Comparison of ENCODE assay signal across 8 cellular contexts in the genomic region with DNA sequence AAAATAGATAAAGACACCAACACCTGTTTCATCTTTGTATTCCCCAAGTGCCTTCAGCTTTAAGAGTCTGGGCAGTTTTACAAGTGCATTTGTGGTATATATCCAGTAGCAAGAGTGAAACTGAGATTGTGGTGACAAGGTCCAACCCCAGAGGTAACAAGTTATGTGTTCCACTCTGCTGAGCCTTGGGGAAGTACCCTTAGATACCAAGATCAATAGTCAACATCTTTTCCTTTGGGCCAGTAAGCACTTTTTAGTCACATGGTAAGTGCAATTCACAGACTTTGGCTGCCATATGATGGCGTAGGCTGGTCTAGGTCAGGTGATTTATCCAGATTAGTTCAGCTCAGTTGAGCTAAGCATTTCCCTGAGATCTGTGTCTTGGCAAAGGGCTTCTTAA. TPM values are rescaled to one million over a fixed set of nuclear protein-coding genes. Genes with fewer than 3 reads are reported as not detected.
DNase-seq lines count a peak whose midpoint lies in the region; ATAC-seq and TF ChIP-seq lines count a peak whose summit lies in the region.
"Not testable (repeated sequence)": the region's sequence is repeated elsewhere in the genome, so short reads cannot be mapped to it uniquely, and the experiment has no call there.

No MANE protein-coding gene starts in this region.

- 74% methylated on average over 1 of the region's 1 CpG for WGBS in hepatocyte (ENCODE audit: low lambda C conversion rate, missing lambda C conversion rate)

- H3K27me3 ChIP-seq in hepatocyte: not testable (repeated sequence)

- ATAC-seq in GM19035 (IDR thresholded peaks at IDR 0.05; ENCODE audit: unreplicated experiment) (peak; percentile 93), GM21786 (IDR thresholded peaks at IDR 0.05; ENCODE audit: unreplicated experiment) (peak; percentile 95), HG03135 (IDR thresholded peaks at IDR 0.05; ENCODE audit: unreplicated experiment) (peak; percentile 94)

- DNase-seq in DMS79 (lab: John Stamatoyannopoulos, UW): peak; percentile 72
- DNase-seq in NK-92 treated with Interleukin-12 subunit alpha and Interleukin-12 subunit beta, amount 100 ng/mL, for 24 hours (lab: John Stamatoyannopoulos, UW): peak; percentile 25
- DNase-seq in activated naive CD4-positive, alpha-beta T cell treated with Interleukin-2 at 50 U/mL for 16 hours: peak; percentile 49
- DNase-seq in hepatocyte (ENCODE audit: low spot score): peak; percentile 49
- peak; percentile 46 for DNase-seq in stimulated activated CD4-positive, alpha-beta T cell treated with anti-CD3 and anti-CD28 coated beads, Interleukin-15, amount 100 ng/mL, for 24 hours

- not testable (repeated sequence) for H3K4me2 ChIP-seq in hepatocyte

- H3K4me1 ChIP-seq in hepatocyte (ENCODE audit: insufficient read depth): not testable (repeated sequence)

- not testable (repeated sequence) for H2AFZ ChIP-seq in hepatocyte

- H3K9me3 ChIP-seq in hepatocyte (ENCODE audit: low read depth): not testable (repeated sequence)

- not testable (repeated sequence) for H3K79me2 ChIP-seq in hepatocyte

- H4K20me1 ChIP-seq in hepatocyte (ENCODE audit: insufficient read depth, poor library complexity, severe bottlenecking): not testable (repeated sequence)

- H3K9me2 ChIP-seq in hepatocyte (replicated peaks; ENCODE audit: insufficient read depth): not testable (repeated sequence)

- not testable (repeated sequence) for TF ChIP-seq CTCF in hepatocyte (IDR thresholded peaks at IDR 0.05; ENCODE audit: poor library complexity)

- H3K27ac ChIP-seq in hepatocyte: peak overlapping the region; percentile 88

- H3K36me3 ChIP-seq in hepatocyte (replicated peaks; ENCODE audit: insufficient read depth, low read depth): not testable (repeated sequence)

- H3K4me3 ChIP-seq in hepatocyte: not testable (repeated sequence)

RNA-seq across cellular contexts. Expression of gene LGMN, which starts 19.8 kb away (rescaled TPM):
- 125 and 130 TPM in 2 replicates for total RNA-seq in hepatocyte
- 139 and 169 TPM in 2 replicates for polyA plus RNA-seq in hepatocyte

RNA-seq across cellular contexts. Expression of gene GOLGA5, which starts 25.9 kb away (rescaled TPM):
- total RNA-seq in hepatocyte: 62.4 and 63.9 TPM in 2 replicates
- polyA plus RNA-seq in hepatocyte: 50.0 and 52.7 TPM in 2 replicates
